Comparison of ENCODE assay signal across 27 cellular contexts in the genomic region with DNA sequence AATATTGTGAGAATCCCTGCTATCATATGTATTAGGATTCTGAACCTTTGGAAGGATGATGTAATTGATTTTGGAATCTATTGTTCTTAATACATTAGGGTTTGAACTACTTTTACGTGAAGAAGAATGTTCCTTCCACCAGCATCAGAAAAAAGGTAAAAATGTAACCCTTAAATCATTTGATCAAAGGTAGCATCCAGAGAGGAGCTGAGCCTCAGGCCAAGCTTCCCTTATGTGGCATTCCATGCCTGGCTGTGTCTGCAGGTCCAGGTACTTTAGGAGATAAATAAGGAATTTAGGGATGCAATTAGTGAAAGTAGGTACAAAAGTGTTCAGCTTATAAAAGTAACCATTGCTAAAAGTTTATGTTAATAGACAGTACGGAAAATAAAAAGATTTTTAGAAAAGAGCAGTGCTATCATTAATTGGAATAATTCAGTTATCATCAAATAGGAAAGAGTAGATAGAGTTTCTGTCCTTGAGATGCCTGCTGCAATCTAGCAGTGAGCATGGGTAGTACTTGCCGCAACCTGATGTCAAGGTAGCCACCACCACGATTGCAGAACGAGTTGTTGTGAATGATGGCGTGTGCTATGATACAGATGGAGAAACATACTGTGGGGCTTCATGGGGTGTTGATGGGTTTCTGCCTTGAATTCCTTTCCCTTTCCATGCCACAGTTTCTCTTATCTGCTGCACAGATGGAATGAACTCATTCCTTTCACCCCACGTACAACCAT.
"Had no signal": no experiment of that assay in that cellular context is flagged by ENCODE, and none has a peak within 500 bp of the region (broad histone marks: within the 10 kb centered on the region; RNA-seq: fewer than 3 reads in every experiment).

No MANE protein-coding gene starts in this region.

- H3K4me1 Mint-ChIP-seq: nephron; neural progenitor cell; stimulated activated naive B cell treated with anti-CD40 and anti-IgM and Interleukin-4, amounts not matched to agents 10 μg/mL and 1 μg/mL and 100 μg/mL, for 72 hours had no signal

- H3K27me3 ChIP-seq: neural progenitor cell, ovary, right lobe of liver, sigmoid colon, stomach, thyroid gland, tibial nerve, upper lobe of right lung, uterus had no signal

- ATAC-seq: naive thymus-derived CD4-positive, alpha-beta T cell; psoas muscle; right lobe of liver; stimulated activated effector memory CD8-positive, alpha-beta T cell treated with anti-CD3 and anti-CD28 coated beads, Interleukin-12 subunit alpha, Interleukin-12 subunit beta, amount 100 ng/mL, for 72 hours; stimulated activated naive B cell treated with anti-CD40 and anti-IgM and Interleukin-4, amounts not matched to agents 10 μg/mL and 1 μg/mL and 100 μg/mL, for 72 hours; upper lobe of right lung had no signal

- DNase-seq: naive thymus-derived CD4-positive, alpha-beta T cell; natural killer cell; occipital lobe; ovary; posterior cingulate gyrus; psoas muscle; right lobe of liver; sigmoid colon; small intestine; stimulated activated CD4-positive, alpha-beta T cell treated with anti-CD3 and anti-CD28 coated beads, Interleukin-15, amount 100 ng/mL, for 24 hours; stimulated activated CD4-positive, alpha-beta T cell treated with anti-CD3 and anti-CD28 coated beads, Interleukin-2, amount 100 ng/mL, for 24 hours; stimulated activated CD4-positive, alpha-beta T cell treated with anti-CD3 and anti-CD28 coated beads, Interleukin-2, amount 100 ng/mL, for 48 hours; stimulated activated CD4-positive, alpha-beta T cell treated with anti-CD3 and anti-CD28 coated beads, Interleukin-4, amount 100 ng/mL, for 24 hours; stimulated activated naive B cell treated with anti-CD40 and anti-IgM and Interleukin-4, amounts not matched to agents 10 μg/mL and 1 μg/mL and 100 μg/mL, for 72 hours; stimulated activated naive CD4-positive, alpha-beta T cell treated with Interleukin-2 at 50 U/mL for 16 hours; stomach; thyroid gland; upper lobe of right lung; uterus had no signal

- H3K4me1 ChIP-seq: parathyroid adenoma, psoas muscle, right lobe of liver, sigmoid colon, stomach, tibial nerve, upper lobe of right lung, uterus had no signal

- H3K4me3 ChIP-seq: neural progenitor cell, ovary, psoas muscle, right lobe of liver, sigmoid colon, stomach, thoracic aorta, thyroid gland, tibial nerve, upper lobe of right lung, uterus had no signal

- H3K4me3 Mint-ChIP-seq: natural killer cell; nephron; neural progenitor cell; stimulated activated effector memory CD8-positive, alpha-beta T cell treated with anti-CD3 and anti-CD28 coated beads, Interleukin-12 subunit alpha, Interleukin-12 subunit beta, amount 100 ng/mL, for 72 hours; stimulated activated naive B cell treated with anti-CD40 and anti-IgM and Interleukin-4, amounts not matched to agents 10 μg/mL and 1 μg/mL and 100 μg/mL, for 72 hours; type B pancreatic cell had no signal

- H3K36me3 Mint-ChIP-seq: natural killer cell; neural progenitor cell; stimulated activated effector memory CD8-positive, alpha-beta T cell treated with anti-CD3 and anti-CD28 coated beads, Interleukin-12 subunit alpha, Interleukin-12 subunit beta, amount 100 ng/mL, for 72 hours; stimulated activated naive B cell treated with anti-CD40 and anti-IgM and Interleukin-4, amounts not matched to agents 10 μg/mL and 1 μg/mL and 100 μg/mL, for 72 hours; type B pancreatic cell had no signal

- H3K9me3 ChIP-seq: ovary, psoas muscle, right lobe of liver, sigmoid colon, stomach, thoracic aorta, thyroid gland, tibial nerve, upper lobe of right lung, uterus had no signal

- H3K27ac Mint-ChIP-seq: nephron; neural progenitor cell; progenitor cell of endocrine pancreas; stimulated activated naive B cell treated with anti-CD40 and anti-IgM and Interleukin-4, amounts not matched to agents 10 μg/mL and 1 μg/mL and 100 μg/mL, for 72 hours; type B pancreatic cell had no signal

- H2AFZ ChIP-seq: neural progenitor cell, parathyroid adenoma had no signal

- H3K36me3 ChIP-seq: neural progenitor cell, ovary, right lobe of liver, sigmoid colon, stomach, thoracic aorta, thyroid gland, tibial nerve, upper lobe of right lung, uterus had no signal

- H3K9me3 Mint-ChIP-seq: natural killer cell; nephron; neural progenitor cell; stimulated activated effector memory CD8-positive, alpha-beta T cell treated with anti-CD3 and anti-CD28 coated beads, Interleukin-12 subunit alpha, Interleukin-12 subunit beta, amount 100 ng/mL, for 72 hours; type B pancreatic cell had no signal

- H3K27ac ChIP-seq: neural progenitor cell, ovary, parathyroid adenoma, psoas muscle, right lobe of liver, sigmoid colon, stomach, thoracic aorta, thyroid gland, tibial nerve, upper lobe of right lung, uterus had no signal

- H3K79me2 ChIP-seq: parathyroid adenoma had no signal

- H3K4me2 ChIP-seq: neural progenitor cell had no signal

- H3K9ac ChIP-seq: neural progenitor cell, parathyroid adenoma had no signal

- FAIRE-seq: small intestine had no signal
